2 cellular contexts compared by ENCODE assay signal in genomic region chr6:12594541-12594893, GRCh38.
TF ChIP-seq lines count a peak whose summit lies in the region.

No MANE protein-coding gene starts in this region.

TF ChIP-seq in SK-N-SH, 30 proteins besides CTCF, POLR2A, EP300 and RAD21 (continued from another document):
- no peak for TF ChIP-seq ZBTB33 (IDR thresholded peaks at IDR 0.05; ENCODE audit: borderline replicate concordance, low read depth)
- TF ChIP-seq TAF1 (IDR thresholded peaks at IDR 0.05; ENCODE audit: borderline replicate concordance, low read depth, low read length): no peak
- TF ChIP-seq FOXJ3 (CRISPR knock-in tag; IDR thresholded peaks at IDR 0.05): no peak
- TF ChIP-seq IRF3 (IDR thresholded peaks at IDR 0.05; ENCODE audit: low read depth, low read length): no peak
- no peak for TF ChIP-seq RXRA (IDR thresholded peaks at IDR 0.05; ENCODE audit: borderline replicate concordance, low read depth)
- TF ChIP-seq GABPA (IDR thresholded peaks at IDR 0.05; ENCODE audit: low read depth): no peak
TF ChIP-seq in SK-N-SH: peak in this region for 0.

TF ChIP-seq in SK-N-SH treated with all-trans-retinoic acid at 6 μM for 48 hours, 23 proteins besides CTCF, POLR2A, EP300 and RAD21 (continued from another document):
- TF ChIP-seq TSHZ2 (CRISPR knock-in tag; IDR thresholded peaks at IDR 0.05) (no peak), ISL1 (CRISPR knock-in tag; IDR thresholded peaks at IDR 0.05) (no peak), CREB5 (CRISPR knock-in tag; IDR thresholded peaks at IDR 0.05; ENCODE audit: low read depth) (no peak), RARB (CRISPR knock-in tag; IDR thresholded peaks at IDR 0.05) (no peak), BACH2 (CRISPR knock-in tag; IDR thresholded peaks at IDR 0.05; ENCODE audit: borderline replicate concordance) (no peak), CSRNP3 (CRISPR knock-in tag; IDR thresholded peaks at IDR 0.05) (no peak), ZFP3 (CRISPR knock-in tag; IDR thresholded peaks at IDR 0.05) (no peak)
TF ChIP-seq in SK-N-SH treated with all-trans-retinoic acid at 6 μM for 48 hours: peak in this region for 0.
